8 cellular contexts compared by ENCODE assay signal in the genomic region with DNA sequence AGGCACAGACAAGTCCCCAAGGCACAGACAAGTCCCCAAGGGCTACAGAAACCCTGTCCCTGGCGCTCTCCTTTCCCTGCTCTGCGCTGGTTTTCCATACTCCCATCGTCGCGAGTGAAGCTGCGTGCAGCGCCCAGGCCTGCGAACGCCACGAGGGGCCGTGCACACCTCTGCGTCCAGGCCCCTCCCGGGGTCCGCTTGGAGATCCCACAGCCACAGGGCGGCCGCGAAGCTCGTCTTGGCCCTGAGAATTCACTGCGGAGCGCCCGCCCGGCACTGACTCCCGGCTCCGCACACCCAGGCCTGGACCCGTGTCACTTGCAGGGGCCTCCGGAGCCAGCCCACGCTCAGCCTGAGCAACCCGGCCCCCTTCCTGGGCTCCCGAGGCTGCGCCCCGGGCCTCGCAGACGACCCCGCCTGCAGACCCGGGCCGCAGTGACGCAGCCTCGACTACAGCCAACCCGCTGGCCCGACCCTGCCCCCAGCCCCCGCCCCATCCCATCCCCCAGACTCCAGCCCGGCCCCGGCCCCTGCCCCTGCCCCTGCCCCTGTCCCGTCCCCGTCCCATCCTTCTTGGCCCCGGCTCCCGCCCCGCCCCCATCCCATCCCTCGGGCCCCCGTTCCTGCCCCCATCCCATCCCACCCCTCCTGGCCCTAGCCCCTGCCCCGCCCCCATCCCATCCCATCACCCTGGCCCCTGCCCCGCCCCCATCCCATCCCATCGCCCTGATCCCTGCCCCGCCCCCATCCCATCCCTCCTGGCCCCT. TPM values are rescaled to one million over a fixed set of nuclear protein-coding genes. Genes with fewer than 3 reads are reported as not detected.
DNase-seq lines count a peak whose midpoint lies in the region; ATAC-seq and TF ChIP-seq lines count a peak whose summit lies in the region.

No MANE protein-coding gene starts in this region.

- H3K4me3 ChIP-seq in GM08714 (ENCODE audit: low read length), result peak overlapping the region; percentile 85
- H3K4me3 ChIP-seq in WERI-Rb-1 (ENCODE audit: low read depth, low read length), result peak overlapping the region; percentile 84
- peak overlapping the region; percentile 85 to 88 for H3K4me3 ChIP-seq in gastroesophageal sphincter

- H3K27ac ChIP-seq in WERI-Rb-1 (no peak overlapping the region), gastroesophageal sphincter (peak overlapping the region in 2 of 4 donors; percentile 87 to 93)

- whole genome bisulfite sequencing in gastroesophageal sphincter (ENCODE audit: low coverage in 1 of 2), 2 donors, result 6 to 13% methylated on average over 3 to 15 of the region's 54 CpGs

- TF ChIP-seq POLR2A in gastroesophageal sphincter (IDR thresholded peaks at IDR 0.05), result no peak

- peak; percentile 7 for DNase-seq in WERI-Rb-1
- DNase-seq in retina, result peak; percentile 46
- DNase-seq in RPMI8226, result no peak
- no peak for DNase-seq in HUDEP-2 (lab: John Stamatoyannopoulos, UW; ENCODE audit: unreplicated experiment in 76 of 76)
- no peak for DNase-seq in MV-4-11 (lab: John Stamatoyannopoulos, UW)
- DNase-seq in T1000 (lab: John Stamatoyannopoulos, UW), result no peak

- H3K27me3 ChIP-seq in WERI-Rb-1 (ENCODE audit: insufficient read depth, low read depth, severe bottlenecking), result no peaks in the 10 kb centered on the region
- H3K27me3 ChIP-seq in gastroesophageal sphincter, result no peaks in the 10 kb centered on the region

- peaks cover 30% of the 10 kb centered on the region for H3K36me3 ChIP-seq in WERI-Rb-1
- H3K36me3 ChIP-seq in gastroesophageal sphincter, result peaks cover 0 to 43% of the 10 kb centered on the region in 2 donors

- TF ChIP-seq CTCF in WERI-Rb-1 (IDR thresholded peaks at IDR 0.05; ENCODE audit: low read depth, low read length) (no peak), gastroesophageal sphincter (IDR thresholded peaks at IDR 0.05) (no peak)

- H3K9me3 ChIP-seq in WERI-Rb-1 (ENCODE audit: severe bottlenecking), result no peaks in the 10 kb centered on the region
- no peaks in the 10 kb centered on the region for H3K9me3 ChIP-seq in gastroesophageal sphincter

- TF ChIP-seq EP300 in gastroesophageal sphincter (IDR thresholded peaks at IDR 0.05), result no peak

- peaks cover 0 to 50% (median 14%) of the 10 kb centered on the region in 3 donors for H3K4me1 ChIP-seq in gastroesophageal sphincter

- ATAC-seq in gastroesophageal sphincter, result no peak

RNA-seq across cellular contexts. Expression of gene POFUT2, which starts 0.8 kb away (rescaled TPM):
- 10 to 100 TPM; 17.6 to 31.1 (median 24.2) TPM for total RNA-seq in gastroesophageal sphincter

Comparison
In these comparisons a context has a peak if more than half of its experiments do, and no peak if none do; other contexts are left out.
1. DNase-seq: peak in WERI-Rb-1 (single experiment) and retina (single experiment); none in RPMI8226 (single experiment), HUDEP-2 (0 of 76), MV-4-11 (single experiment) and T1000 (single experiment).
2. Peak in every context shown above with its lines, with median percentiles within 50 percentile points of each other: H3K4me3 ChIP-seq.